ENCODE assay signal across 11 cellular contexts in genomic region chr5:78649816-78650561, GRCh38. TPM values are rescaled to one million over a fixed set of nuclear protein-coding genes. Genes with fewer than 3 reads are reported as not detected.
DNase-seq lines count a peak whose midpoint lies in the region; ATAC-seq, FAIRE-seq and TF ChIP-seq lines count a peak whose summit lies in the region.
"Had no signal": no experiment of that assay in that cellular context is flagged by ENCODE, and none has a peak within 500 bp of the region (broad histone marks: within the 10 kb centered on the region; RNA-seq: fewer than 3 reads in every experiment).

No MANE protein-coding gene starts in this region.

- DNase-seq in HepG2 (ENCODE audit: low spot score) (peak; percentile 44), right lobe of liver (no peak), adipocyte (ENCODE audit: low read depth) (peak; percentile 46), kidney tubule cell (ENCODE audit: low spot score) (peak; percentile 16), upper lobe of right lung (no peak), NCI-H1417 (lab: John Stamatoyannopoulos, UW) (no peak)
- DNase-seq: activated CD8-positive, alpha-beta memory T cell treated with anti-CD3 and anti-CD28 coated beads, Interleukin-2, amount 50 U/mL, for 48 hours; head of caudate nucleus; NCI-H774 had no signal

- TF ChIP-seq POLR2A in HepG2 (IDR thresholded peaks at IDR 0.05; ENCODE audit: insufficient read depth in 1 of 2, low read depth in 2 of 2, low read length in 2 of 2): no peak
- no peak for TF ChIP-seq POLR2A in right lobe of liver (IDR thresholded peaks at IDR 0.05)

- H3K4me2 ChIP-seq in HepG2 (ENCODE audit: low read depth, low read length): peak overlapping the region; percentile 88

- H3K27ac ChIP-seq in HepG2 (ENCODE audit: extremely low read length, insufficient read depth, low read length): peak overlapping the region; percentile 39
- no peak overlapping the region for H3K27ac ChIP-seq in right lobe of liver
- no peak overlapping the region for H3K27ac ChIP-seq in upper lobe of right lung

- peak overlapping the region; percentile 64 to 97 (median 84) for H3K4me3 ChIP-seq in HepG2 (replicated peaks in 1 of 3; ENCODE audit: insufficient read depth in 1 of 3, low read depth in 2 of 3, low read length in 3 of 3)
- no peak overlapping the region for H3K4me3 ChIP-seq in right lobe of liver
- H3K4me3 ChIP-seq in adipocyte (ENCODE audit: low read length): no peak overlapping the region
- H3K4me3 ChIP-seq in upper lobe of right lung: no peak overlapping the region

- H4K20me1 ChIP-seq in HepG2 (ENCODE audit: insufficient read depth, low read length): no peaks in the 10 kb centered on the region; the same call in 1 of the 2 replicates

- no peaks in the 10 kb centered on the region for H3K9me3 ChIP-seq in HepG2 (ENCODE audit: low read length)
- H3K9me3 ChIP-seq in right lobe of liver: no peaks in the 10 kb centered on the region
- H3K9me3 ChIP-seq in adipocyte (ENCODE audit: control insufficient read depth, low read length): no peaks in the 10 kb centered on the region
- no peaks in the 10 kb centered on the region for H3K9me3 ChIP-seq in upper lobe of right lung

- H3K36me3 ChIP-seq in HepG2 (replicated peaks in 1 of 2; ENCODE audit: control insufficient read depth in 1 of 2, insufficient read depth in 2 of 2, low read length in 2 of 2) (no peaks in the 10 kb centered on the region), right lobe of liver (no peaks in the 10 kb centered on the region), adipocyte (ENCODE audit: control insufficient read depth, insufficient read depth, low read length, severe bottlenecking) (no peaks in the 10 kb centered on the region), upper lobe of right lung (no peaks in the 10 kb centered on the region)

- H3K27me3 ChIP-seq in HepG2 (ENCODE audit: control insufficient read depth in 1 of 2, insufficient read depth in 2 of 2, low read length in 2 of 2): no peaks in the 10 kb centered on the region
- peaks cover 0 to 5% of the 10 kb centered on the region in 2 donors for H3K27me3 ChIP-seq in right lobe of liver
- H3K27me3 ChIP-seq in adipocyte (replicated peaks; ENCODE audit: control insufficient read depth, insufficient read depth, low read length): no peaks in the 10 kb centered on the region
- no peaks in the 10 kb centered on the region for H3K27me3 ChIP-seq in upper lobe of right lung

- peaks cover 52% of the 10 kb centered on the region for H3K4me1 ChIP-seq in HepG2 (ENCODE audit: insufficient read depth, low read length)
- peaks cover 0 to 12% (median 2%) of the 10 kb centered on the region in 4 donors for H3K4me1 ChIP-seq in right lobe of liver
- peaks cover 34% of the 10 kb centered on the region for H3K4me1 ChIP-seq in adipocyte (ENCODE audit: control insufficient read depth, insufficient read depth, low read length)
- peaks cover 7% of the 10 kb centered on the region for H3K4me1 ChIP-seq in upper lobe of right lung

- TF ChIP-seq EP300 in HepG2 (IDR thresholded peaks at IDR 0.05; ENCODE audit: low read depth in 2 of 2, low read length in 2 of 2): no peak
- no peak for TF ChIP-seq EP300 in HepG2 (CRISPR knock-in tag; IDR thresholded peaks at IDR 0.05; ENCODE audit: borderline replicate concordance)

- peak; percentile 32 for ATAC-seq in HepG2
- ATAC-seq in right lobe of liver: no peak
- no peak for ATAC-seq in GM21786 (IDR thresholded peaks at IDR 0.05; ENCODE audit: unreplicated experiment)
- no peak for ATAC-seq in HG02885 (IDR thresholded peaks at IDR 0.05; ENCODE audit: poor library complexity, unreplicated experiment)
- ATAC-seq in upper lobe of right lung: no peak

- no TSS peak for BruUV-seq in HepG2 (replicated peaks; lab: Mats Ljungman, UMichigan)

- intact Hi-C loops in HepG2 (cut with micrococcal nuclease; ENCODE audit: unreplicated experiment) (loop anchor here (5.0 to 10.0 kb wide), 6 partner anchors 75 to 335 kb away; partner anchors contain the start of gene ARSB), right lobe of liver (cut with DNase I) (no loop called here), upper lobe of right lung (cut with DNase I) (no loop called here)

- H3K9ac ChIP-seq in HepG2 (ENCODE audit: insufficient read depth, low read depth, low read length) (no peak overlapping the region), adipocyte (ENCODE audit: low read length) (no peak overlapping the region)

- in situ Hi-C loops in HepG2 (cut with HindIII; ENCODE audit: extremely low pct_ligation_motif_present, low pct_unique_long_range_greater_than_20kb): no loop called here

- TF ChIP-seq RAD21 in HepG2 (CRISPR knock-in tag; IDR thresholded peaks at IDR 0.05): no peak

- FAIRE-seq in HepG2 (lab: Jason Lieb, UNC): no peak

- TF ChIP-seq CTCF in HepG2 (CRISPR knock-in tag; IDR thresholded peaks at IDR 0.05): peak; percentile 46
- TF ChIP-seq CTCF in right lobe of liver (IDR thresholded peaks at IDR 0.05): no peak
- no peak for TF ChIP-seq CTCF in upper lobe of right lung (IDR thresholded peaks at IDR 0.05)

- no peak overlapping the region for H2AFZ ChIP-seq in HepG2 (ENCODE audit: low read length)

- peaks cover 28% of the 10 kb centered on the region for H3K79me2 ChIP-seq in HepG2 (ENCODE audit: insufficient read depth, low read length)

- WGBS in HepG2 (ENCODE audit: low lambda C conversion rate): 27% methylated on average over 13 of the region's 13 CpGs
- WGBS in right lobe of liver (ENCODE audit: insufficient coverage, low coverage, low lambda C conversion rate, missing lambda C conversion rate): 85% methylated on average over 9 of the region's 13 CpGs

- CTCF ChIA-PET in HepG2 (lab: Yijun Ruan, JAX; ENCODE audit: low intra/inter-chr PET ratio, low total read pairs): no interaction called here

- POLR2A ChIA-PET in HepG2 (lab: Yijun Ruan, JAX): interaction anchor here (0.8 to 1.5 kb wide), 2 partner anchors 9 to 13 kb away, joined by 3 to 4 read pairs; no protein-coding TSS in a partner anchor

TF ChIP-seq in HepG2, 621 proteins besides CTCF, POLR2A, EP300 and RAD21 (continues in another document):
- peak; percentile 53; the same call in 1 of the 2 replicates for TF ChIP-seq ZBTB33 (CRISPR knock-in tag; IDR thresholded peaks at IDR 0.05)
- TF ChIP-seq ZNF710 (CRISPR knock-in tag; IDR thresholded peaks at IDR 0.05; ENCODE audit: borderline replicate concordance): peak; percentile 31; the same call in 1 of the 2 replicates
- peak; percentile 10; the same call in 1 of the 2 replicates for TF ChIP-seq SAP130 (CRISPR knock-in tag; IDR thresholded peaks at IDR 0.05; ENCODE audit: low read depth)

RNA-seq across cellular contexts. Expression of gene LHFPL2, which starts 1.4 kb away (rescaled TPM):
- total RNA-seq in HepG2 (2016; rRNA removed; fragmentation: Illumina TruSeq; extraction: Trizol) (20.0 TPM in 2 replicates), right lobe of liver (10 to 100 TPM in 1 of 6 experiments, 1 to 10 TPM in 5; 2.6 to 11.8 (median 4.3) TPM), upper lobe of right lung (41.0 TPM)
- total RNA-seq in HepG2 (2016; cell fraction: cytosol; rRNA removed; fragmentation: Illumina TruSeq; extraction: Trizol; ENCODE audit: low read depth): 9.3 and 10.4 TPM in 2 replicates
- total RNA-seq in HepG2 (2016; cell fraction: insoluble cytoplasmic fraction; rRNA removed; fragmentation: Illumina TruSeq; extraction: Trizol): 18.6 and 20.5 TPM in 2 replicates
- 15.5 and 16.5 TPM in 2 replicates for total RNA-seq in HepG2 (2016; cell fraction: membrane; rRNA removed; fragmentation: Illumina TruSeq; extraction: Trizol)
- total RNA-seq in HepG2 (2016; cell fraction: nucleus; rRNA removed; fragmentation: Illumina TruSeq; extraction: Trizol): 29.5 and 30.3 TPM in 2 replicates
- polyA plus RNA-seq in HepG2 (2011; rRNA removed): 6.0 and 6.3 TPM in 2 replicates
- polyA plus RNA-seq in HepG2 (2011; cell fraction: cytosol; rRNA removed): 4.6 and 6.5 TPM in 2 replicates
- 8.6 and 9.9 TPM in 2 replicates for polyA plus RNA-seq in HepG2 (2011; cell fraction: nucleus; rRNA removed)
- 9.2 and 12.5 TPM in 2 replicates for polyA plus RNA-seq in HepG2 (2012)
- polyA plus RNA-seq in HepG2 (2016; cell fraction: cytosol; fragmentation: Illumina TruSeq; extraction: Trizol; ENCODE audit: low read depth): 1.4 and 1.7 TPM in 2 replicates
- 12.6 and 13.6 TPM in 2 replicates for polyA plus RNA-seq in HepG2 (2016; cell fraction: insoluble cytoplasmic fraction; fragmentation: Illumina TruSeq; extraction: Trizol; ENCODE audit: low read depth)
- polyA plus RNA-seq in HepG2 (2016; cell fraction: membrane; fragmentation: Illumina TruSeq; extraction: Trizol; ENCODE audit: low read depth): 5.8 and 5.9 TPM in 2 replicates
- polyA plus RNA-seq in HepG2 (2016; cell fraction: nucleus; fragmentation: Illumina TruSeq; extraction: Trizol; ENCODE audit: insufficient read depth, low read depth): 26.4 and 29.4 TPM in 2 replicates
- 9.6 and 24.5 TPM in 2 replicates for polyA minus RNA-seq in HepG2 (2011; rRNA and poly(A)+ RNA removed; ENCODE audit: low replicate concordance)
- 13.1 and 14.4 TPM in 2 replicates for polyA minus RNA-seq in HepG2 (2011; cell fraction: cytosol; rRNA and poly(A)+ RNA removed)
- polyA minus RNA-seq in HepG2 (2011; cell fraction: nucleus; rRNA and poly(A)+ RNA removed): 23.7 and 26.4 TPM in 2 replicates

Comparison
In these comparisons a context has a peak if more than half of its experiments do, and no peak if none do; other contexts are left out.
1. DNase-seq: peak in HepG2 (single experiment), adipocyte (single experiment) and kidney tubule cell (single experiment); none in right lobe of liver (0 of 3), upper lobe of right lung (single experiment) and NCI-H1417 (0 of 3).
2. H3K4me3 ChIP-seq: peak in HepG2 (3 of 3); none in right lobe of liver (0 of 3), adipocyte (single experiment) and upper lobe of right lung (single experiment).